ENCODE assay signal across 1 cellular context in the genomic region with DNA sequence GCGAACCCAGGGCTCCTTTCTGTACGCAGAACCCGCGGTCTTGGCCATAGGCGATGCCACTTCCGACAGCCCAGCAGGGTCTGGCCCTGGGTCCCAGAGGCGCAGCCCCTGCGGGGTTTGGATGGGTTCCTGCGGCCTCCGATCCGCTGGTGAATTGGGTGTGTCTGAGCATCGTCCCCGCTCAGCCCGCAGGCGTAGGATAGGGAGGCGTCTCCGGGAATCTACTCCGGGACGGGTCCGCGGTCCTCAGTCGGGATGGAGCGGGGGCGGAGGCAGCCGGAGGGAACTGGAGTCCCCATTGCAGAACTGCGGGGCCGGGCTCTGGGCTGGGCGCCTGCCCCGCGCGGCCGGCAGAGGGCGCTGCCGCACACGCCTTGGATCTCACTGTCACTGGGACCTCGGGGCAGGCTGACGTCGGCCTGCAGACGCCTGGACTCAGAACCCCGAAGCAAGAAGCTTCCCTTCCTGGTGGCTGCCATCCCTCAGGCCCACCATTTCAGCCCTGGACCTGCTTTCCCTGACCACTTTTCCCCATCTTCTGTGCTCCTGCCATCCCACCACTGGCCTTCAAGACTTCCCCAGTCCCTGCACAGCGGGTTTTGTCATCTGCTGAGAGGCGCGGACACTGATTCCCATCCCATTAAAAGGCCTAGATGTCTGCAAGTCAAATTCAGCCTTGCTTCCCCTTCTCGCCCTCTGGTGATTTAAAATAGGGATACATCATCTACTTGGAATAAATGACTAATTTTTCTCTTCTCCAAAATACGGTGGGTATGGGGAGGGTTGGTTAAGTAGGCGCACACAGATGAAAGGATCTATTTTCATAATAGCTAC.
A peak's percentile ranks its signal among the peaks of the same experiment; 100 is the strongest.
TF ChIP-seq lines count a peak whose summit lies in the region.

No MANE protein-coding gene starts in this region.

TF ChIP-seq in HepG2, 621 proteins besides CTCF, POLR2A, EP300 and RAD21 (continued from another document and continues in another):
- TF ChIP-seq, protein P1, sequence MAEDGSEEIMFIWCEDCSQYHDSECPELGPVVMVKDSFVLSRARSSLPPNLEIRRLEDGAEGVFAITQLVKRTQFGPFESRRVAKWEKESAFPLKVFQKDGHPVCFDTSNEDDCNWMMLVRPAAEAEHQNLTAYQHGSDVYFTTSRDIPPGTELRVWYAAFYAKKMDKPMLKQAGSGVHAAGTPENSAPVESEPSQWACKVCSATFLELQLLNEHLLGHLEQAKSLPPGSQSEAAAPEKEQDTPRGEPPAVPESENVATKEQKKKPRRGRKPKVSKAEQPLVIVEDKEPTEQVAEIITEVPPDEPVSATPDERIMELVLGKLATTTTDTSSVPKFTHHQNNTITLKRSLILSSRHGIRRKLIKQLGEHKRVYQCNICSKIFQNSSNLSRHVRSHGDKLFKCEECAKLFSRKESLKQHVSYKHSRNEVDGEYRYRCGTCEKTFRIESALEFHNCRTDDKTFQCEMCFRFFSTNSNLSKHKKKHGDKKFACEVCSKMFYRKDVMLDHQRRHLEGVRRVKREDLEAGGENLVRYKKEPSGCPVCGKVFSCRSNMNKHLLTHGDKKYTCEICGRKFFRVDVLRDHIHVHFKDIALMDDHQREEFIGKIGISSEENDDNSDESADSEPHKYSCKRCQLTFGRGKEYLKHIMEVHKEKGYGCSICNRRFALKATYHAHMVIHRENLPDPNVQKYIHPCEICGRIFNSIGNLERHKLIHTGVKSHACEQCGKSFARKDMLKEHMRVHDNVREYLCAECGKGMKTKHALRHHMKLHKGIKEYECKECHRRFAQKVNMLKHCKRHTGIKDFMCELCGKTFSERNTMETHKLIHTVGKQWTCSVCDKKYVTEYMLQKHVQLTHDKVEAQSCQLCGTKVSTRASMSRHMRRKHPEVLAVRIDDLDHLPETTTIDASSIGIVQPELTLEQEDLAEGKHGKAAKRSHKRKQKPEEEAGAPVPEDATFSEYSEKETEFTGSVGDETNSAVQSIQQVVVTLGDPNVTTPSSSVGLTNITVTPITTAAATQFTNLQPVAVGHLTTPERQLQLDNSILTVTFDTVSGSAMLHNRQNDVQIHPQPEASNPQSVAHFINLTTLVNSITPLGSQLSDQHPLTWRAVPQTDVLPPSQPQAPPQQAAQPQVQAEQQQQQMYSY (CRISPR knock-in tag; IDR thresholded peaks at IDR 0.05): no peak
- TF ChIP-seq, protein P2, sequence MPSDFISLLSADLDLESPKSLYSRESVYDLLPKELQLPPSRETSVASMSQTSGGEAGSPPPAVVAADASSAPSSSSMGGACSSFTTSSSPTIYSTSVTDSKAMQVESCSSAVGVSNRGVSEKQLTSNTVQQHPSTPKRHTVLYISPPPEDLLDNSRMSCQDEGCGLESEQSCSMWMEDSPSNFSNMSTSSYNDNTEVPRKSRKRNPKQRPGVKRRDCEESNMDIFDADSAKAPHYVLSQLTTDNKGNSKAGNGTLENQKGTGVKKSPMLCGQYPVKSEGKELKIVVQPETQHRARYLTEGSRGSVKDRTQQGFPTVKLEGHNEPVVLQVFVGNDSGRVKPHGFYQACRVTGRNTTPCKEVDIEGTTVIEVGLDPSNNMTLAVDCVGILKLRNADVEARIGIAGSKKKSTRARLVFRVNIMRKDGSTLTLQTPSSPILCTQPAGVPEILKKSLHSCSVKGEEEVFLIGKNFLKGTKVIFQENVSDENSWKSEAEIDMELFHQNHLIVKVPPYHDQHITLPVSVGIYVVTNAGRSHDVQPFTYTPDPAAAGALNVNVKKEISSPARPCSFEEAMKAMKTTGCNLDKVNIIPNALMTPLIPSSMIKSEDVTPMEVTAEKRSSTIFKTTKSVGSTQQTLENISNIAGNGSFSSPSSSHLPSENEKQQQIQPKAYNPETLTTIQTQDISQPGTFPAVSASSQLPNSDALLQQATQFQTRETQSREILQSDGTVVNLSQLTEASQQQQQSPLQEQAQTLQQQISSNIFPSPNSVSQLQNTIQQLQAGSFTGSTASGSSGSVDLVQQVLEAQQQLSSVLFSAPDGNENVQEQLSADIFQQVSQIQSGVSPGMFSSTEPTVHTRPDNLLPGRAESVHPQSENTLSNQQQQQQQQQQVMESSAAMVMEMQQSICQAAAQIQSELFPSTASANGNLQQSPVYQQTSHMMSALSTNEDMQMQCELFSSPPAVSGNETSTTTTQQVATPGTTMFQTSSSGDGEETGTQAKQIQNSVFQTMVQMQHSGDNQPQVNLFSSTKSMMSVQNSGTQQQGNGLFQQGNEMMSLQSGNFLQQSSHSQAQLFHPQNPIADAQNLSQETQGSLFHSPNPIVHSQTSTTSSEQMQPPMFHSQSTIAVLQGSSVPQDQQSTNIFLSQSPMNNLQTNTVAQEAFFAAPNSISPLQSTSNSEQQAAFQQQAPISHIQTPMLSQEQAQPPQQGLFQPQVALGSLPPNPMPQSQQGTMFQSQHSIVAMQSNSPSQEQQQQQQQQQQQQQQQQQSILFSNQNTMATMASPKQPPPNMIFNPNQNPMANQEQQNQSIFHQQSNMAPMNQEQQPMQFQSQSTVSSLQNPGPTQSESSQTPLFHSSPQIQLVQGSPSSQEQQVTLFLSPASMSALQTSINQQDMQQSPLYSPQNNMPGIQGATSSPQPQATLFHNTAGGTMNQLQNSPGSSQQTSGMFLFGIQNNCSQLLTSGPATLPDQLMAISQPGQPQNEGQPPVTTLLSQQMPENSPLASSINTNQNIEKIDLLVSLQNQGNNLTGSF (CRISPR knock-in tag; IDR thresholded peaks at IDR 0.05): no peak; the same call in 1 of the 2 replicates
- TF ChIP-seq, protein P3, sequence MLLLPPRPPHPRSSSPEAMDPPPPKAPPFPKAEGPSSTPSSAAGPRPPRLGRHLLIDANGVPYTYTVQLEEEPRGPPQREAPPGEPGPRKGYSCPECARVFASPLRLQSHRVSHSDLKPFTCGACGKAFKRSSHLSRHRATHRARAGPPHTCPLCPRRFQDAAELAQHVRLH (CRISPR knock-in tag; IDR thresholded peaks at IDR 0.05; ENCODE audit: borderline replicate concordance, low read depth): 0 out of 2 replicates have a peak, but pooled peaks have one; percentile 25
- TF ChIP-seq, protein P4, sequence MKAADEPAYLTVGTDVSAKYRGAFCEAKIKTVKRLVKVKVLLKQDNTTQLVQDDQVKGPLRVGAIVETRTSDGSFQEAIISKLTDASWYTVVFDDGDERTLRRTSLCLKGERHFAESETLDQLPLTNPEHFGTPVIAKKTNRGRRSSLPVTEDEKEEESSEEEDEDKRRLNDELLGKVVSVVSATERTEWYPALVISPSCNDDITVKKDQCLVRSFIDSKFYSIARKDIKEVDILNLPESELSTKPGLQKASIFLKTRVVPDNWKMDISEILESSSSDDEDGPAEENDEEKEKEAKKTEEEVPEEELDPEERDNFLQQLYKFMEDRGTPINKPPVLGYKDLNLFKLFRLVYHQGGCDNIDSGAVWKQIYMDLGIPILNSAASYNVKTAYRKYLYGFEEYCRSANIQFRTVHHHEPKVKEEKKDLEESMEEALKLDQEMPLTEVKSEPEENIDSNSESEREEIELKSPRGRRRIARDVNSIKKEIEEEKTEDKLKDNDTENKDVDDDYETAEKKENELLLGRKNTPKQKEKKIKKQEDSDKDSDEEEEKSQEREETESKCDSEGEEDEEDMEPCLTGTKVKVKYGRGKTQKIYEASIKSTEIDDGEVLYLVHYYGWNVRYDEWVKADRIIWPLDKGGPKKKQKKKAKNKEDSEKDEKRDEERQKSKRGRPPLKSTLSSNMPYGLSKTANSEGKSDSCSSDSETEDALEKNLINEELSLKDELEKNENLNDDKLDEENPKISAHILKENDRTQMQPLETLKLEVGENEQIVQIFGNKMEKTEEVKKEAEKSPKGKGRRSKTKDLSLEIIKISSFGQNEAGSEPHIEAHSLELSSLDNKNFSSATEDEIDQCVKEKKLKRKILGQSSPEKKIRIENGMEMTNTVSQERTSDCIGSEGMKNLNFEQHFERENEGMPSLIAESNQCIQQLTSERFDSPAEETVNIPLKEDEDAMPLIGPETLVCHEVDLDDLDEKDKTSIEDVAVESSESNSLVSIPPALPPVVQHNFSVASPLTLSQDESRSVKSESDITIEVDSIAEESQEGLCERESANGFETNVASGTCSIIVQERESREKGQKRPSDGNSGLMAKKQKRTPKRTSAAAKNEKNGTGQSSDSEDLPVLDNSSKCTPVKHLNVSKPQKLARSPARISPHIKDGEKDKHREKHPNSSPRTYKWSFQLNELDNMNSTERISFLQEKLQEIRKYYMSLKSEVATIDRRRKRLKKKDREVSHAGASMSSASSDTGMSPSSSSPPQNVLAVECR (CRISPR knock-in tag; IDR thresholded peaks at IDR 0.05; ENCODE audit: borderline replicate concordance): peak; percentile 39; the same call in 1 of the 2 replicates
- 0 out of 2 replicates have a peak, but pooled peaks have one; percentile 17 for TF ChIP-seq YEATS4 (CRISPR knock-in tag; IDR thresholded peaks at IDR 0.05; ENCODE audit: borderline replicate concordance)
- TF ChIP-seq RFXANK (CRISPR knock-in tag; IDR thresholded peaks at IDR 0.05): no peak
- TF ChIP-seq ZNF703 (CRISPR knock-in tag; IDR thresholded peaks at IDR 0.05; ENCODE audit: borderline replicate concordance): no peak
- no peak for TF ChIP-seq ZSCAN31 (CRISPR knock-in tag; IDR thresholded peaks at IDR 0.05; ENCODE audit: low read depth)
- TF ChIP-seq AGO2 (optimal IDR thresholded peaks at IDR 0.05; ENCODE audit: low read depth, low read length): no peak
- TF ChIP-seq, protein P5, sequence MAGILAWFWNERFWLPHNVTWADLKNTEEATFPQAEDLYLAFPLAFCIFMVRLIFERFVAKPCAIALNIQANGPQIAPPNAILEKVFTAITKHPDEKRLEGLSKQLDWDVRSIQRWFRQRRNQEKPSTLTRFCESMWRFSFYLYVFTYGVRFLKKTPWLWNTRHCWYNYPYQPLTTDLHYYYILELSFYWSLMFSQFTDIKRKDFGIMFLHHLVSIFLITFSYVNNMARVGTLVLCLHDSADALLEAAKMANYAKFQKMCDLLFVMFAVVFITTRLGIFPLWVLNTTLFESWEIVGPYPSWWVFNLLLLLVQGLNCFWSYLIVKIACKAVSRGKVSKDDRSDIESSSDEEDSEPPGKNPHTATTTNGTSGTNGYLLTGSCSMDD (CRISPR knock-in tag; IDR thresholded peaks at IDR 0.05): no peak
- TF ChIP-seq REXO4 (CRISPR knock-in tag; IDR thresholded peaks at IDR 0.05; ENCODE audit: borderline replicate concordance): no peak
- TF ChIP-seq, protein P6, sequence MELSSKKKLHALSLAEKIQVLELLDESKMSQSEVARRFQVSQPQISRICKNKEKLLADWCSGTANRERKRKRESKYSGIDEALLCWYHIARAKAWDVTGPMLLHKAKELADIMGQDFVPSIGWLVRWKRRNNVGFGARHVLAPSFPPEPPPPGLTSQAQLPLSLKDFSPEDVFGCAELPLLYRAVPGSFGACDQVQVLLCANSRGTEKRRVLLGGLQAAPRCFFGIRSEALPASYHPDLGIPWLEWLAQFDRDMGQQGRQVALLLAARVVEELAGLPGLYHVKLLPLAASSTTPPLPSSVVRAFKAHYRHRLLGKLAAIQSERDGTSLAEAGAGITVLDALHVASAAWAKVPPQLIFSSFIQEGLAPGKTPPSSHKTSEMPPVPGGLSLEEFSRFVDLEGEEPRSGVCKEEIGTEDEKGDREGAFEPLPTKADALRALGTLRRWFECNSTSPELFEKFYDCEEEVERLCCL (CRISPR knock-in tag; IDR thresholded peaks at IDR 0.05; ENCODE audit: borderline replicate concordance): no peak
- no peak for TF ChIP-seq SMYD3 (CRISPR knock-in tag; IDR thresholded peaks at IDR 0.05)
- TF ChIP-seq HCFC1 (IDR thresholded peaks at IDR 0.05; ENCODE audit: low read depth, low read length): no peak
- TF ChIP-seq, protein P7, sequence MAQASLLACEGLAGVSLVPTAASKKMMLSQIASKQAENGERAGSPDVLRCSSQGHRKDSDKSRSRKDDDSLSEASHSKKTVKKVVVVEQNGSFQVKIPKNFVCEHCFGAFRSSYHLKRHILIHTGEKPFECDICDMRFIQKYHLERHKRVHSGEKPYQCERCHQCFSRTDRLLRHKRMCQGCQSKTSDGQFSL (CRISPR knock-in tag; IDR thresholded peaks at IDR 0.05): no peak
- TF ChIP-seq, protein P8, sequence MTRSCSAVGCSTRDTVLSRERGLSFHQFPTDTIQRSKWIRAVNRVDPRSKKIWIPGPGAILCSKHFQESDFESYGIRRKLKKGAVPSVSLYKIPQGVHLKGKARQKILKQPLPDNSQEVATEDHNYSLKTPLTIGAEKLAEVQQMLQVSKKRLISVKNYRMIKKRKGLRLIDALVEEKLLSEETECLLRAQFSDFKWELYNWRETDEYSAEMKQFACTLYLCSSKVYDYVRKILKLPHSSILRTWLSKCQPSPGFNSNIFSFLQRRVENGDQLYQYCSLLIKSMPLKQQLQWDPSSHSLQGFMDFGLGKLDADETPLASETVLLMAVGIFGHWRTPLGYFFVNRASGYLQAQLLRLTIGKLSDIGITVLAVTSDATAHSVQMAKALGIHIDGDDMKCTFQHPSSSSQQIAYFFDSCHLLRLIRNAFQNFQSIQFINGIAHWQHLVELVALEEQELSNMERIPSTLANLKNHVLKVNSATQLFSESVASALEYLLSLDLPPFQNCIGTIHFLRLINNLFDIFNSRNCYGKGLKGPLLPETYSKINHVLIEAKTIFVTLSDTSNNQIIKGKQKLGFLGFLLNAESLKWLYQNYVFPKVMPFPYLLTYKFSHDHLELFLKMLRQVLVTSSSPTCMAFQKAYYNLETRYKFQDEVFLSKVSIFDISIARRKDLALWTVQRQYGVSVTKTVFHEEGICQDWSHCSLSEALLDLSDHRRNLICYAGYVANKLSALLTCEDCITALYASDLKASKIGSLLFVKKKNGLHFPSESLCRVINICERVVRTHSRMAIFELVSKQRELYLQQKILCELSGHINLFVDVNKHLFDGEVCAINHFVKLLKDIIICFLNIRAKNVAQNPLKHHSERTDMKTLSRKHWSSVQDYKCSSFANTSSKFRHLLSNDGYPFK (CRISPR knock-in tag; IDR thresholded peaks at IDR 0.05; ENCODE audit: borderline replicate concordance): peak; percentile 50; the same call in 1 of the 2 replicates
- TF ChIP-seq DPF2 (CRISPR knock-in tag; IDR thresholded peaks at IDR 0.05; ENCODE audit: borderline replicate concordance, low read depth): no peak
- no peak for TF ChIP-seq ZSCAN20 (CRISPR knock-in tag; IDR thresholded peaks at IDR 0.05; ENCODE audit: borderline replicate concordance)
- no peak for TF ChIP-seq ZC3H4 (CRISPR knock-in tag; IDR thresholded peaks at IDR 0.05; ENCODE audit: borderline replicate concordance)
- TF ChIP-seq, protein P9, sequence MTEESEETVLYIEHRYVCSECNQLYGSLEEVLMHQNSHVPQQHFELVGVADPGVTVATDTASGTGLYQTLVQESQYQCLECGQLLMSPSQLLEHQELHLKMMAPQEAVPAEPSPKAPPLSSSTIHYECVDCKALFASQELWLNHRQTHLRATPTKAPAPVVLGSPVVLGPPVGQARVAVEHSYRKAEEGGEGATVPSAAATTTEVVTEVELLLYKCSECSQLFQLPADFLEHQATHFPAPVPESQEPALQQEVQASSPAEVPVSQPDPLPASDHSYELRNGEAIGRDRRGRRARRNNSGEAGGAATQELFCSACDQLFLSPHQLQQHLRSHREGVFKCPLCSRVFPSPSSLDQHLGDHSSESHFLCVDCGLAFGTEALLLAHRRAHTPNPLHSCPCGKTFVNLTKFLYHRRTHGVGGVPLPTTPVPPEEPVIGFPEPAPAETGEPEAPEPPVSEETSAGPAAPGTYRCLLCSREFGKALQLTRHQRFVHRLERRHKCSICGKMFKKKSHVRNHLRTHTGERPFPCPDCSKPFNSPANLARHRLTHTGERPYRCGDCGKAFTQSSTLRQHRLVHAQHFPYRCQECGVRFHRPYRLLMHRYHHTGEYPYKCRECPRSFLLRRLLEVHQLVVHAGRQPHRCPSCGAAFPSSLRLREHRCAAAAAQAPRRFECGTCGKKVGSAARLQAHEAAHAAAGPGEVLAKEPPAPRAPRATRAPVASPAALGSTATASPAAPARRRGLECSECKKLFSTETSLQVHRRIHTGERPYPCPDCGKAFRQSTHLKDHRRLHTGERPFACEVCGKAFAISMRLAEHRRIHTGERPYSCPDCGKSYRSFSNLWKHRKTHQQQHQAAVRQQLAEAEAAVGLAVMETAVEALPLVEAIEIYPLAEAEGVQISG (CRISPR knock-in tag; IDR thresholded peaks at IDR 0.05): peak; percentile 44; the same call in 1 of the 2 replicates
- TF ChIP-seq MTA3 (CRISPR knock-in tag; IDR thresholded peaks at IDR 0.05): no peak
- no peak for TF ChIP-seq EZH2 (conservative IDR thresholded peaks at IDR 0.05; ENCODE audit: low read depth, low read length)
- no peak; the same call in 1 of the 2 replicates for TF ChIP-seq GATAD2A (CRISPR knock-in tag; IDR thresholded peaks at IDR 0.05)
